In the genomic region with DNA sequence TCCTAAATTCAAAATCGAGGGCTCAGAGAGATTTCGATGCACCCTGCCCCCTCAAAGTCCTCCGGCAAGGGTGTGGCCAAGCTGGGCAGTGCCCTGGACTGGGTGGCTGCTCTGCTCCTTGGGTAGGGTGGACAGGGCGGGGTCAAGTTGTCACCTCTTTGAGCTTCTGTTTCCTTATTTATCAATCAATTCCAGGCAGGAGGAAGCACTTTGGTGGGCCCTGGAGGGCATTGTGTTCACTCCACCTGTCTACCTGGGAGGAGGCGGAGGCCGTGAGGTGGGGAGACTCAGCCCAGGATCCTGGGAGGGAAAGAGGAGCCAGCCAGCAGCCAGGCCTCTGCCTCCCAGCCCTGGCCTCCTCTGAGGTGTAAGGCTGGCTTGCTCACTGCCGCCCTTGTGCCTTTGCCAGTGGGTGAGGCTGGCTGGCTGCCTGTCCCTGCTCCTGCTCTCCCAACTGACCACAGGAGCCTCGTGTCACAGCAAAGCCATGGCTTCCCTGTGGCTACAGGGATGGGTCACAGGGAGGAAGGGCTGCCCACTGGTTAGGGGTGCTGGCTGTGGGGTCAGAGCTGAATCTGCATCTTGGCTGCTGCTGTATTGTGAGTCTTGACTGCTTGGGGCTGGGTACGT, we compare ENCODE assay signal across 18 cellular contexts. TPM values are rescaled to one million over a fixed set of nuclear protein-coding genes. Genes with fewer than 3 reads are reported as not detected.
A peak's percentile ranks its signal among the peaks of the same experiment; 100 is the strongest.
DNase-seq lines count a peak whose midpoint lies in the region.
"Had no signal": no experiment of that assay in that cellular context is flagged by ENCODE, and none has a peak within 500 bp of the region (broad histone marks: within the 10 kb centered on the region; RNA-seq: fewer than 3 reads in every experiment).

No MANE protein-coding gene starts in this region.

- no peak overlapping the region for H3K4ac ChIP-seq in neuronal stem cell (ENCODE audit: low read length)

- no peak overlapping the region for H2AFZ ChIP-seq in neuronal stem cell (ENCODE audit: low read length)

- peaks cover 5% of the 10 kb centered on the region for H3K79me1 ChIP-seq in neuronal stem cell (ENCODE audit: low read depth, low read length)

- no peak overlapping the region for H3K14ac ChIP-seq in neuronal stem cell (ENCODE audit: low read length)

- H3K9ac ChIP-seq in neuronal stem cell (ENCODE audit: low read depth, low read length, poor library complexity), result no peak overlapping the region

- H2BK5ac ChIP-seq in neuronal stem cell (ENCODE audit: low read length), result no peak overlapping the region

- H2BK120ac ChIP-seq in neuronal stem cell (ENCODE audit: low read depth, low read length), result peak overlapping the region; percentile 51

- no CpG with 5 or more reads among the region's 9 CpGs for WGBS in neuronal stem cell (ENCODE audit: extremely low coverage in 2 of 2, insufficient read length in 2 of 2, insufficient replicate concordance in 1 of 2), 2 donors

- H3K18ac ChIP-seq in neuronal stem cell (ENCODE audit: low read length), result peak overlapping the region; percentile 90

- H3K4me3 ChIP-seq in MG63, result no peak overlapping the region
- H3K4me3 ChIP-seq in neuronal stem cell (ENCODE audit: low read length in 2 of 2), result no peak overlapping the region
- H3K4me3 ChIP-seq: skin epidermis, testis had no signal

- H3K27ac ChIP-seq in neuronal stem cell (replicated peaks; ENCODE audit: low read length), result no peak overlapping the region
- H3K27ac ChIP-seq: skin epidermis, testis had no signal

- peak overlapping the region; percentile 92 for H2AK5ac ChIP-seq in neuronal stem cell (ENCODE audit: low read depth, low read length)

- no peaks in the 10 kb centered on the region for H3K9me3 ChIP-seq in MG63
- no peaks in the 10 kb centered on the region for H3K9me3 ChIP-seq in neuronal stem cell (replicated peaks in 1 of 2; ENCODE audit: control insufficient read depth in 2 of 2, insufficient read depth in 1 of 2, low read depth in 1 of 2, low read length in 2 of 2)
- H3K9me3 ChIP-seq: testis had no signal

- peak overlapping the region; percentile 70 for H2BK12ac ChIP-seq in neuronal stem cell (ENCODE audit: low read length)

- DNase-seq in G401 (ENCODE audit: low spot score) (peak; percentile 75), MG63 (peak; percentile 71), cerebellar cortex (ENCODE audit: low spot score) (peak; percentile 62), neuronal stem cell (ENCODE audit: low spot score) (no peak), NCI-H2081 (lab: John Stamatoyannopoulos, UW) (no peak), HuH-7.5 (ENCODE audit: low spot score) (no peak), MV-4-11 (lab: John Stamatoyannopoulos, UW) (no peak)
- DNase-seq: activated CD4-positive, alpha-beta T cell treated with anti-CD3 and anti-CD28 coated beads for 4 hours; activated naive CD4-positive, alpha-beta T cell treated with anti-CD3 and anti-CD28 coated beads, Interleukin-2, amount 10 ng/mL, durations not matched to agents 7 days and 5 days; CD8-positive, alpha-beta T cell; central memory CD4-positive, alpha-beta T cell; NCI-H2081 treated with DMSO at 0.1 percent for 48 hours; NCI-H526; stimulated activated CD4-positive, alpha-beta T cell treated with anti-CD3 and anti-CD28 coated beads, Interleukin-1b, Interleukin-23, amount 100 ng/mL, for 48 hours; SW 1271 had no signal

- no peak overlapping the region for H3K4me2 ChIP-seq in neuronal stem cell (ENCODE audit: insufficient read depth, low read length, poor library complexity, severe bottlenecking)

- H4K8ac ChIP-seq in neuronal stem cell (ENCODE audit: low read depth, low read length), result no peak overlapping the region

- H4K91ac ChIP-seq in neuronal stem cell (ENCODE audit: low read depth, low read length, poor library complexity), result peak overlapping the region; percentile 34

- H3K23ac ChIP-seq in neuronal stem cell (ENCODE audit: low read depth, low read length, poor library complexity), result peak overlapping the region; percentile 4

- H3K27me3 ChIP-seq in MG63 (no peaks in the 10 kb centered on the region), neuronal stem cell (ENCODE audit: control insufficient read depth in 3 of 3, insufficient read depth in 3 of 3, low read depth in 1 of 3, low read length in 3 of 3) (peaks cover 0 to 73% (median 7%) of the 10 kb centered on the region in 3 experiments)
- H3K27me3 ChIP-seq: testis had no signal

- H2BK15ac ChIP-seq in neuronal stem cell (ENCODE audit: low read length), result peak overlapping the region; percentile 97

- H3K36me3 ChIP-seq in MG63 (no peaks in the 10 kb centered on the region), neuronal stem cell (replicated peaks in 1 of 2; ENCODE audit: control insufficient read depth in 2 of 2, insufficient read depth in 2 of 2, low read length in 2 of 2) (no peaks in the 10 kb centered on the region)

- H3K4me1 ChIP-seq in neuronal stem cell (ENCODE audit: control insufficient read depth in 2 of 2, insufficient read depth in 1 of 2, low read depth in 1 of 2, low read length in 2 of 2), result peaks cover 13 to 22% of the 10 kb centered on the region in 2 donors
- H3K4me1 ChIP-seq: testis had no signal

- in situ Hi-C loops in G401 (cut with HindIII; ENCODE audit: low sequenced_read_pairs), result no loop called here

RNA-seq across cellular contexts. Expression of gene SHISAL1, which starts 25.5 kb away (rescaled TPM):
- total RNA-seq in G401 (2014; rRNA removed; shearing (Covaris generic)), result under 0.01 and 0.10 TPM in 2 replicates
- total RNA-seq in MG63 (2014; rRNA removed; shearing (Covaris generic); ENCODE audit: low replicate concordance), result 37.9 and 49.6 TPM in 2 replicates
- polyA plus RNA-seq in neuronal stem cell (2013, experiment 1 of 2), result 3.6 TPM
- 3.6 TPM for polyA plus RNA-seq in neuronal stem cell (2013, experiment 2 of 2)
- total RNA-seq: activated T-cell treated with anti-CD3 and anti-CD28 coated beads, Interleukin-2, amount 50 U/mL, for 72 hours; CD8-positive, alpha-beta T cell had no signal

Comparison
In these comparisons a context has a peak if more than half of its experiments do, and no peak if none do; other contexts are left out.
1. DNase-seq: peak in G401 (single experiment), MG63 (single experiment) and cerebellar cortex (single experiment); none in neuronal stem cell (single experiment), NCI-H2081 (0 of 2), HuH-7.5 (single experiment) and MV-4-11 (single experiment).
2. RNA of gene SHISAL1, which starts 25.5 kb away (total RNA-seq): 37.9 to 49.6 TPM in MG63; under 0.01 to 0.10 TPM in G401; every median in the first group is over 10 times any median in the second.